ENCODE assay signal across 31 cellular contexts in the genomic region with DNA sequence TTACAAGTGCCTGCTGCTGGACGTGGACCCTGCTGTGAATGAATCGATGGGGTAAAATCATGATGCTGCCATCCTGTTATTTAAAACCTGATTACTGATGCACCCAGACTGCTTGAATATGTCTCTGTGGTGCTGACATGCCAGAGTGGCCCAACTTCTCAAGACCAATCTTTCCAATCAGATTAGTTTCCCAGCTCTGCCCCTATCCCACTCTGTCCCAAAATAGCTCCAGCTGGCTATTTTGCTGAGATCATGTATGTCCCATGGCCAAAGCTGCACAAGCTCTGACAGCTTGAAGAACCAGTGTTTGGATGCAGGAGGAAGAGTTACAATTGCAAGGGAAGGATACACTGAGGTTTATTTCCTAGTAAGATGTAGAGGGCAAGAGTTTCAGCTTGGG.
"Had no signal": no experiment of that assay in that cellular context is flagged by ENCODE, and none has a peak within 500 bp of the region (broad histone marks: within the 10 kb centered on the region; RNA-seq: fewer than 3 reads in every experiment).

No MANE protein-coding gene starts in this region.

- H3K36me3 Mint-ChIP-seq: activated naive CD4-positive, alpha-beta T cell treated with anti-CD3 and anti-CD28 coated beads, Interleukin-2, amount 50 U/mL, for 24 hours; immature natural killer cell; naive B cell had no signal

- H3K4me1 Mint-ChIP-seq: activated CD4-positive, alpha-beta memory T cell treated with anti-CD3 and anti-CD28 coated beads, Interleukin-2, amount 10 ng/mL, durations not matched to agents 7 days and 5 days; activated CD4-positive, alpha-beta T cell treated with anti-CD3 and anti-CD28 coated beads, Interleukin-2, amount 10 ng/mL, durations not matched to agents 7 days and 5 days; activated naive CD4-positive, alpha-beta T cell treated with anti-CD3 and anti-CD28 coated beads, Interleukin-2, amount 50 U/mL, for 24 hours; activated naive CD8-positive, alpha-beta T cell treated with anti-CD3 and anti-CD28 coated beads, Interleukin-2, amount 50 U/mL, for 24 hours; activated T-helper 17 cell treated with anti-CD3 and anti-CD28 coated beads, Interleukin-2, amount 50 U/mL, for 72 hours; central memory CD8-positive, alpha-beta T cell; immature natural killer cell; naive B cell had no signal

- H3K9me3 ChIP-seq: gastrocnemius medialis, mucosa of descending colon, neutrophil, ovary, prostate gland, suprapubic skin, tibial nerve had no signal

- H3K27me3 Mint-ChIP-seq: central memory CD8-positive, alpha-beta T cell had no signal

- H3K4me1 ChIP-seq: gastrocnemius medialis, prostate gland, suprapubic skin, tibial nerve had no signal

- H3K27ac Mint-ChIP-seq: activated CD4-positive, alpha-beta memory T cell treated with anti-CD3 and anti-CD28 coated beads, Interleukin-2, amount 10 ng/mL, durations not matched to agents 7 days and 5 days; activated CD4-positive, alpha-beta T cell treated with anti-CD3 and anti-CD28 coated beads, Interleukin-2, amount 10 ng/mL, durations not matched to agents 7 days and 5 days; activated naive CD4-positive, alpha-beta T cell treated with anti-CD3 and anti-CD28 coated beads, Interleukin-2, amount 50 U/mL, for 24 hours; activated naive CD8-positive, alpha-beta T cell treated with anti-CD3 and anti-CD28 coated beads, Interleukin-2, amount 50 U/mL, for 24 hours; activated T-helper 17 cell treated with anti-CD3 and anti-CD28 coated beads, Interleukin-2, amount 50 U/mL, for 72 hours; dendritic cell treated with granulocyte-macrophage colony-stimulating factor and Interleukin-4, amounts not matched to agents 40 ng/mL and 50 ng/mL, for 4 days; immature natural killer cell; naive B cell; nephron progenitor cell had no signal

- H3K4me3 ChIP-seq: gastrocnemius medialis, mucosa of descending colon, ovary, prostate gland, suprapubic skin, tibial nerve had no signal

- H3K27me3 ChIP-seq: gastrocnemius medialis, neutrophil, ovary, suprapubic skin, tibial nerve had no signal

- H3K36me3 ChIP-seq: gastrocnemius medialis, neutrophil, ovary, prostate gland, suprapubic skin, tibial nerve had no signal

- H3K27ac ChIP-seq: epithelial cell of prostate, gastrocnemius medialis, neutrophil, ovary, prostate gland, suprapubic skin, tibial nerve had no signal

- DNase-seq: activated CD4-positive, alpha-beta memory T cell treated with anti-CD3 and anti-CD28 coated beads, Interleukin-2, amount 10 ng/mL, durations not matched to agents 7 days and 5 days; activated CD4-positive, alpha-beta T cell treated with anti-CD3 and anti-CD28 coated beads for 1 hour; activated CD4-positive, alpha-beta T cell treated with anti-CD3 and anti-CD28 coated beads, Interleukin-2, amount 10 ng/mL, durations not matched to agents 7 days and 5 days; activated gamma-delta T cell treated with Interleukin-2 at 50 U/mL for 16 hours; activated naive CD8-positive, alpha-beta T cell treated with anti-CD3 and anti-CD28 coated beads, Interleukin-2, amount 50 U/mL, for 24 hours; activated T-cell treated with anti-CD3 and anti-CD28 coated beads, Interleukin-2, amount 50 U/mL, for 4 hours; amygdala; effector CD4-positive, alpha-beta T cell; gastrocnemius medialis; glutamatergic neuron; hippocampal formation; immature natural killer cell; mucosa of descending colon; naive B cell; nephron progenitor cell; ovary; retina; stimulated activated CD4-positive, alpha-beta T cell treated with anti-CD3 and anti-CD28 coated beads, Interleukin-15, amount 100 ng/mL, for 24 hours; stimulated activated CD4-positive, alpha-beta T cell treated with anti-CD3 and anti-CD28 coated beads, Interleukin-2, amount 100 ng/mL, for 24 hours; stimulated activated naive CD4-positive, alpha-beta T cell; T-helper 2 cell had no signal

- ATAC-seq: activated naive CD8-positive, alpha-beta T cell treated with anti-CD3 and anti-CD28 coated beads, Interleukin-2, amount 50 U/mL, for 24 hours; activated T-cell treated with anti-CD3 and anti-CD28 coated beads, Interleukin-2, amount 50 U/mL, for 4 hours; activated T-helper 17 cell treated with anti-CD3 and anti-CD28 coated beads, Interleukin-2, amount 50 U/mL, for 72 hours; gastrocnemius medialis; left lobe of liver; mucosa of descending colon had no signal

- H3K4me3 Mint-ChIP-seq: activated CD4-positive, alpha-beta memory T cell treated with anti-CD3 and anti-CD28 coated beads, Interleukin-2, amount 10 ng/mL, durations not matched to agents 7 days and 5 days; activated CD4-positive, alpha-beta T cell treated with anti-CD3 and anti-CD28 coated beads, Interleukin-2, amount 10 ng/mL, durations not matched to agents 7 days and 5 days; activated naive CD4-positive, alpha-beta T cell treated with anti-CD3 and anti-CD28 coated beads, Interleukin-2, amount 50 U/mL, for 24 hours; activated naive CD8-positive, alpha-beta T cell treated with anti-CD3 and anti-CD28 coated beads, Interleukin-2, amount 50 U/mL, for 24 hours; activated T-cell treated with anti-CD3 and anti-CD28 coated beads, Interleukin-2, amount 50 U/mL, for 4 hours; activated T-helper 17 cell treated with anti-CD3 and anti-CD28 coated beads, Interleukin-2, amount 50 U/mL, for 72 hours; central memory CD8-positive, alpha-beta T cell; dendritic cell treated with granulocyte-macrophage colony-stimulating factor and Interleukin-4, amounts not matched to agents 40 ng/mL and 50 ng/mL, for 4 days; immature natural killer cell; naive B cell; nephron progenitor cell had no signal

- H3K9me3 Mint-ChIP-seq: activated CD4-positive, alpha-beta memory T cell treated with anti-CD3 and anti-CD28 coated beads, Interleukin-2, amount 10 ng/mL, durations not matched to agents 7 days and 5 days; activated CD4-positive, alpha-beta T cell treated with anti-CD3 and anti-CD28 coated beads, Interleukin-2, amount 10 ng/mL, durations not matched to agents 7 days and 5 days; activated naive CD4-positive, alpha-beta T cell treated with anti-CD3 and anti-CD28 coated beads, Interleukin-2, amount 50 U/mL, for 24 hours; activated naive CD8-positive, alpha-beta T cell treated with anti-CD3 and anti-CD28 coated beads, Interleukin-2, amount 50 U/mL, for 24 hours; activated T-cell treated with anti-CD3 and anti-CD28 coated beads, Interleukin-2, amount 50 U/mL, for 4 hours; activated T-helper 17 cell treated with anti-CD3 and anti-CD28 coated beads, Interleukin-2, amount 50 U/mL, for 72 hours; central memory CD8-positive, alpha-beta T cell; dendritic cell treated with granulocyte-macrophage colony-stimulating factor and Interleukin-4, amounts not matched to agents 40 ng/mL and 50 ng/mL, for 4 days; naive B cell; nephron progenitor cell had no signal
